In genomic region chr15:90142216-90143175, GRCh38 we compare ENCODE assay signal across 9 cellular contexts. TPM values are rescaled to one million over a fixed set of nuclear protein-coding genes. Genes with fewer than 3 reads are reported as not detected.
A peak's percentile ranks its signal among the peaks of the same experiment; 100 is the strongest.
DNase-seq lines count a peak whose midpoint lies in the region; ATAC-seq, FAIRE-seq and TF ChIP-seq lines count a peak whose summit lies in the region.
"Had no signal": no experiment of that assay in that cellular context is flagged by ENCODE, and none has a peak within 500 bp of the region (broad histone marks: within the 10 kb centered on the region; RNA-seq: fewer than 3 reads in every experiment).

No MANE protein-coding gene starts in this region.

- H3K9ac ChIP-seq in MM.1S (ENCODE audit: low read length), result no peak overlapping the region
- H3K9ac ChIP-seq in K562 (ENCODE audit: insufficient read depth in 1 of 2, low read depth in 2 of 2, low read length in 2 of 2), result peak overlapping the region; percentile 47 to 57; a peak in 3 of 4 replicates

- H3K79me2 ChIP-seq in MM.1S (ENCODE audit: low read length), result no peaks in the 10 kb centered on the region
- H3K79me2 ChIP-seq in K562 (ENCODE audit: control insufficient read depth, insufficient read depth, low read length), result no peaks in the 10 kb centered on the region

- H3K9me2 ChIP-seq in MM.1S (replicated peaks; ENCODE audit: insufficient read depth, low read length), result no peaks in the 10 kb centered on the region

- H2AFZ ChIP-seq in MM.1S (ENCODE audit: low read length) (0 out of 2 replicates have a peak overlapping the region, but pooled peaks have one; percentile 80), K562 (ENCODE audit: low read depth, low read length) (peak overlapping the region; percentile 88)

- no peak for TF ChIP-seq CTCF in MM.1S (IDR thresholded peaks at IDR 0.05; ENCODE audit: low read length)
- no peak for TF ChIP-seq CTCF in WERI-Rb-1 (IDR thresholded peaks at IDR 0.05; ENCODE audit: low read depth, low read length)
- no peak; a peak in 1 of 6 replicates for TF ChIP-seq CTCF in K562 (IDR thresholded peaks at IDR 0.05 in 2 of 3, conservative IDR thresholded peaks at IDR 0.05 in 1 of 3; ENCODE audit: insufficient read depth in 2 of 3, low read depth in 1 of 3, low read length in 3 of 3)

- DNase-seq in MM.1S (no peak), WERI-Rb-1 (no peak), K562 (ENCODE audit: extremely low read depth in 1 of 4, low spot score in 3 of 4) (peak; percentile 59 to 79 (median 62)), occipital lobe (lab: John Stamatoyannopoulos, UW) (no peak), NCI-H2081 treated with DMSO at 0.1 percent for 48 hours (lab: John Stamatoyannopoulos, UW) (no peak)
- DNase-seq in stimulated activated CD4-positive, alpha-beta T cell treated with anti-CD3 and anti-CD28 coated beads, TNF-alpha, amount 100 ng/mL, for 24 hours (ENCODE audit: low read depth in 3 of 3), result peak; percentile 22 to 44 (median 30)

- POLR2A ChIA-PET in K562 (lab: Yijun Ruan, JAX), result interaction anchor here (0.7 to 1.5 kb wide), 8 partner anchors 10 to 115 kb away, joined by 3 to 4 read pairs (median 3); partner anchors contain the start of genes CIB1 and GDPGP1

- BruUV-seq in K562 (replicated peaks; lab: Mats Ljungman, UMichigan), result TSS peak; percentile 81

- peak; percentile 68; the same call in 1 of the 2 replicates for TF ChIP-seq EP300 in K562 (IDR thresholded peaks at IDR 0.05; ENCODE audit: low read length)

- in situ Hi-C loops in K562 (cut with MboI), result no loop called here

- H3K27me3 ChIP-seq in MM.1S (replicated peaks; ENCODE audit: insufficient read depth, low read length), result no peaks in the 10 kb centered on the region
- no peaks in the 10 kb centered on the region for H3K27me3 ChIP-seq in WERI-Rb-1 (ENCODE audit: insufficient read depth, low read depth, severe bottlenecking)
- H3K27me3 ChIP-seq in K562 (ENCODE audit: control insufficient read depth in 2 of 2, insufficient read depth in 2 of 2, low read length in 2 of 2), result no peaks in the 10 kb centered on the region
- H3K27me3 ChIP-seq: foreskin keratinocyte had no signal

- H3F3A ChIP-seq in MM.1S (ENCODE audit: insufficient read depth, low read length), result no peaks in the 10 kb centered on the region

- WGBS in K562 (ENCODE audit: insufficient coverage, low coverage, missing lambda C conversion rate), result 45% methylated on average over 20 of the region's 21 CpGs

- intact Hi-C loops in K562 (cut with micrococcal nuclease), result loop anchor here (1.0 kb wide), 4 partner anchors 79 to 340 kb away; partner anchors contain the start of gene CIB1

- H4K20me1 ChIP-seq in MM.1S (ENCODE audit: insufficient read depth, low read length), result no peaks in the 10 kb centered on the region
- H4K20me1 ChIP-seq in K562 (replicated peaks; ENCODE audit: control insufficient read depth, insufficient read depth, low read length), result no peaks in the 10 kb centered on the region

- FAIRE-seq in K562 (lab: Jason Lieb, UNC), result peak; percentile 73

- no peak for TF ChIP-seq RAD21 in K562 (CRISPR knock-in tag; conservative IDR thresholded peaks at IDR 0.05 in 1 of 2, IDR thresholded peaks at IDR 0.05 in 1 of 2)

- H3K4me3 ChIP-seq in MM.1S (ENCODE audit: low read length) (no peak overlapping the region), WERI-Rb-1 (ENCODE audit: low read depth, low read length) (no peak overlapping the region), K562 (no peak overlapping the region)

- H3K36me3 ChIP-seq in MM.1S (replicated peaks; ENCODE audit: insufficient read depth, low read length) (no peaks in the 10 kb centered on the region), WERI-Rb-1 (no peaks in the 10 kb centered on the region), K562 (ENCODE audit: control insufficient read depth, insufficient read depth, low read length) (no peaks in the 10 kb centered on the region)

- H3K9me3 ChIP-seq in MM.1S (replicated peaks; ENCODE audit: insufficient read depth, low read length) (no peaks in the 10 kb centered on the region), WERI-Rb-1 (ENCODE audit: severe bottlenecking) (no peaks in the 10 kb centered on the region), K562 (replicated peaks; ENCODE audit: control insufficient read depth, insufficient read depth, low read depth, low read length) (0 out of 2 replicates have a peak, but pooled peaks cover 3% of the 10 kb centered on the region)

- no peaks in the 10 kb centered on the region for H3K4me1 ChIP-seq in MM.1S (ENCODE audit: low read length)
- H3K4me1 ChIP-seq in K562 (replicated peaks in 1 of 2; ENCODE audit: control insufficient read depth in 2 of 2, insufficient read depth in 2 of 2, low read length in 2 of 2), result peaks cover 28 to 35% of the 10 kb centered on the region in 2 experiments
- H3K4me1 ChIP-seq: foreskin keratinocyte had no signal

- TF ChIP-seq POLR2A in K562 (conservative IDR thresholded peaks at IDR 0.05), result peak; percentile 42; the same call in 1 of the 2 replicates

- ATAC-seq in K562 (peak; percentile 69), HG02759 (IDR thresholded peaks at IDR 0.05; ENCODE audit: unreplicated experiment) (no peak), GM21737 (IDR thresholded peaks at IDR 0.05; ENCODE audit: unreplicated experiment) (no peak)

- H3K4me2 ChIP-seq in MM.1S (ENCODE audit: low read depth, low read length) (no peak overlapping the region; the same call in 1 of the 2 replicates), K562 (ENCODE audit: insufficient read depth, low read length) (peak overlapping the region; percentile 54)

- no peaks in the 10 kb centered on the region for H3K9me1 ChIP-seq in K562 (ENCODE audit: control insufficient read depth, insufficient read depth, low read length)

- no peak overlapping the region for H3K27ac ChIP-seq in MM.1S (ENCODE audit: low read length)
- peak overlapping the region; percentile 37 for H3K27ac ChIP-seq in WERI-Rb-1
- H3K27ac ChIP-seq in K562 (ENCODE audit: extremely low read depth, low read depth, low read length), result peak overlapping the region; percentile 83
- H3K27ac ChIP-seq: foreskin keratinocyte had no signal

- CTCF ChIA-PET in K562 (lab: Yijun Ruan, JAX; ENCODE audit: low intra/inter-chr PET ratio), result interaction anchor here (0.7 to 1.4 kb wide), 8 partner anchors 77 to 462 kb away, joined by 3 to 8 read pairs (median 4); no protein-coding TSS in a partner anchor

TF ChIP-seq in K562, 482 proteins besides CTCF, POLR2A, EP300 and RAD21 (continues in another document):
- TF ChIP-seq LARP7 (IDR thresholded peaks at IDR 0.05), result 0 out of 2 replicates have a peak, but pooled peaks have one; percentile 65
- TF ChIP-seq RFX1 (IDR thresholded peaks at IDR 0.05), result peak; percentile 85

RNA-seq across cellular contexts. Expression of gene IDH2, which starts 40.2 kb away (rescaled TPM):
- 8.3 and 17.4 TPM in 2 replicates for total RNA-seq in K562 (2011; cell fraction: chromatin; rRNA removed; ENCODE audit: low replicate concordance)
- total RNA-seq in K562 (2011; cell fraction: nucleolus; rRNA removed), result 17.3 and 17.6 TPM in 2 replicates
- 13.9 and 15.0 TPM in 2 replicates for total RNA-seq in K562 (2011; cell fraction: nucleoplasm; rRNA removed)
- total RNA-seq in K562 (2014; rRNA removed) (59.2 and 74.5 TPM in 2 replicates), K562 (2014; rRNA removed; fragmentation: Illumina TruSeq; extraction: Trizol) (34.2 and 41.2 TPM in 2 replicates), K562 (2015; rRNA removed; fragmentation: Illumina TruSeq; extraction: Trizol) (72.3 and 72.6 TPM in 2 replicates), K562 (2021) (76.7 and 80.4 TPM in 2 replicates), occipital lobe (65.7 TPM)
- polyA plus RNA-seq in K562 (2011; rRNA removed) (99.9 and 181 TPM in 2 replicates), K562 (2014; fragmentation: Illumina TruSeq; extraction: Trizol) (83.0 and 84.4 TPM in 2 replicates), K562 (2014; fragmentation: Nextera tagmentation; extraction: Ambion mirVana) (1 to 10 TPM in 1 of 2 experiments, under 1 TPM in 1; 0.70 to 3.1 TPM), K562 (2014; rRNA removed) (51.1 and 52.3 TPM in 2 replicates)
- 113 and 128 TPM in 2 replicates for polyA plus RNA-seq in K562 (2011; cell fraction: cytosol; rRNA removed)
- polyA plus RNA-seq in K562 (2011; cell fraction: nucleus; rRNA removed), result 68.2 and 102 TPM in 2 replicates
- polyA plus RNA-seq in K562 (2012), result 68.8 and 135 TPM in 2 replicates
- 62.2 and 82.4 TPM in 2 replicates for polyA minus RNA-seq in K562 (2011; rRNA and poly(A)+ RNA removed)
- polyA minus RNA-seq in K562 (2011; cell fraction: cytosol; rRNA and poly(A)+ RNA removed), result 51.4 and 98.5 TPM in 2 replicates
- 7.0 and 20.3 TPM in 2 replicates for polyA minus RNA-seq in K562 (2011; cell fraction: nucleus; rRNA and poly(A)+ RNA removed)

RNA-seq across cellular contexts. Expression of gene SEMA4B, which starts 58.6 kb away (rescaled TPM):
- total RNA-seq in K562 (2011; cell fraction: chromatin; rRNA removed; ENCODE audit: low replicate concordance), result 229 and 471 TPM in 2 replicates
- 275 and 311 TPM in 2 replicates for total RNA-seq in K562 (2011; cell fraction: nucleolus; rRNA removed)
- 234 and 268 TPM in 2 replicates for total RNA-seq in K562 (2011; cell fraction: nucleoplasm; rRNA removed)
- 11.0 and 38.7 TPM in 2 replicates for total RNA-seq in K562 (2014; rRNA removed)
- 8.5 and 10.7 TPM in 2 replicates for total RNA-seq in K562 (2014; rRNA removed; fragmentation: Illumina TruSeq; extraction: Trizol)
- 16.7 and 17.7 TPM in 2 replicates for total RNA-seq in K562 (2015; rRNA removed; fragmentation: Illumina TruSeq; extraction: Trizol)
- total RNA-seq in K562 (2021), result 33.6 and 37.9 TPM in 2 replicates
- polyA plus RNA-seq in K562 (2011; rRNA removed), result 28.8 and 56.9 TPM in 2 replicates
- polyA plus RNA-seq in K562 (2011; cell fraction: cytosol; rRNA removed), result 31.0 and 40.4 TPM in 2 replicates
- 155 and 194 TPM in 2 replicates for polyA plus RNA-seq in K562 (2011; cell fraction: nucleus; rRNA removed)
- polyA plus RNA-seq in K562 (2012), result 31.3 and 40.0 TPM in 2 replicates
- polyA plus RNA-seq in K562 (2014; fragmentation: Illumina TruSeq; extraction: Trizol), result 10.9 and 16.9 TPM in 2 replicates
- polyA plus RNA-seq in K562 (2014; fragmentation: Nextera tagmentation; extraction: Ambion mirVana), result 1 to 10 TPM; 1.3 to 1.5 TPM
- 24.8 and 27.8 TPM in 2 replicates for polyA plus RNA-seq in K562 (2014; rRNA removed)
- polyA minus RNA-seq in K562 (2011; rRNA and poly(A)+ RNA removed), result 41.6 and 47.9 TPM in 2 replicates
- polyA minus RNA-seq in K562 (2011; cell fraction: cytosol; rRNA and poly(A)+ RNA removed), result 59.8 and 102 TPM in 2 replicates
- polyA minus RNA-seq in K562 (2011; cell fraction: nucleus; rRNA and poly(A)+ RNA removed), result 62.9 and 86.3 TPM in 2 replicates
- 36.3 TPM for total RNA-seq in occipital lobe

Comparison
In these comparisons a context has a peak if more than half of its experiments do, and no peak if none do; other contexts are left out.
1. DNase-seq: peak in K562 (4 of 4) and stimulated activated CD4-positive, alpha-beta T cell treated with anti-CD3 and anti-CD28 coated beads, TNF-alpha, amount 100 ng/mL, for 24 hours (3 of 3); none in MM.1S (single experiment), WERI-Rb-1 (single experiment), occipital lobe (single experiment) and NCI-H2081 treated with DMSO at 0.1 percent for 48 hours (single experiment).